In genomic region chr16:1474047-1474446, GRCh38 we compare ENCODE assay signal across 9 cellular contexts. TPM values are rescaled to one million over a fixed set of nuclear protein-coding genes. Genes with fewer than 3 reads are reported as not detected.
DNase-seq lines count a peak whose midpoint lies in the region; ATAC-seq, FAIRE-seq and TF ChIP-seq lines count a peak whose summit lies in the region.
"Had no signal": no experiment of that assay in that cellular context is flagged by ENCODE, and none has a peak within 500 bp of the region (broad histone marks: within the 10 kb centered on the region; RNA-seq: fewer than 3 reads in every experiment).

No MANE protein-coding gene starts in this region.

- intact Hi-C loops in thyroid gland (cut with DNase I) = loop anchor here (10.0 kb wide), 1 partner anchor 129 kb away; no protein-coding TSS in a partner anchor

- TF ChIP-seq POLR2A in thyroid gland (IDR thresholded peaks at IDR 0.05) = no peak

- 32 to 38% methylated on average over 15 of the region's 15 CpGs for WGBS in thyroid gland, 2 donors

- H3K27me3 Mint-ChIP-seq in activated T-cell treated with anti-CD3 and anti-CD28 coated beads, Interleukin-2, amount 50 U/mL, for 24 hours = no peaks in the 10 kb centered on the region
- H3K27me3 Mint-ChIP-seq in activated naive CD8-positive, alpha-beta T cell treated with anti-CD3 and anti-CD28 coated beads, Interleukin-2, amount 50 U/mL, for 24 hours = peaks cover under 1% of the 10 kb centered on the region

- H3K9me3 ChIP-seq in thyroid gland = no peaks in the 10 kb centered on the region

- DNase-seq in activated T-cell treated with anti-CD3 and anti-CD28 coated beads, Interleukin-2, amount 50 U/mL, for 24 hours = no peak
- no peak for DNase-seq in activated T-cell treated with anti-CD3 and anti-CD28 coated beads, Interleukin-2, amount 50 U/mL, for 48 hours
- no peak for DNase-seq in activated naive CD8-positive, alpha-beta T cell treated with anti-CD3 and anti-CD28 coated beads, Interleukin-2, amount 50 U/mL, for 24 hours
- DNase-seq in thyroid gland (no peak), D721Med (ENCODE audit: insufficient read length, low spot score) (no peak)
- no peak for DNase-seq in activated CD4-positive, CD25-positive, alpha-beta regulatory T cell treated with anti-CD3 and anti-CD28 coated beads, Interleukin-2, amount 50 U/mL, for 72 hours
- DNase-seq: activated CD4-positive, alpha-beta T cell treated with anti-CD3 and anti-CD28 coated beads, Interleukin-2, amount 50 U/mL, for 48 hours had no signal

- peak overlapping the region; percentile 81 for H3K4me3 Mint-ChIP-seq in activated T-cell treated with anti-CD3 and anti-CD28 coated beads, Interleukin-2, amount 50 U/mL, for 24 hours
- peak overlapping the region; percentile 82 for H3K4me3 Mint-ChIP-seq in activated naive CD8-positive, alpha-beta T cell treated with anti-CD3 and anti-CD28 coated beads, Interleukin-2, amount 50 U/mL, for 24 hours

- H3K36me3 Mint-ChIP-seq in activated T-cell treated with anti-CD3 and anti-CD28 coated beads, Interleukin-2, amount 50 U/mL, for 24 hours (ENCODE audit: low read depth) = peaks cover 2% of the 10 kb centered on the region
- peaks cover 2% of the 10 kb centered on the region for H3K36me3 Mint-ChIP-seq in activated naive CD8-positive, alpha-beta T cell treated with anti-CD3 and anti-CD28 coated beads, Interleukin-2, amount 50 U/mL, for 24 hours (ENCODE audit: low read depth)

- peak overlapping the region; percentile 78 for H3K27ac Mint-ChIP-seq in activated T-cell treated with anti-CD3 and anti-CD28 coated beads, Interleukin-2, amount 50 U/mL, for 24 hours
- peak overlapping the region; percentile 73 for H3K27ac Mint-ChIP-seq in activated naive CD8-positive, alpha-beta T cell treated with anti-CD3 and anti-CD28 coated beads, Interleukin-2, amount 50 U/mL, for 24 hours

- peak overlapping the region; percentile 70 for H3K27ac ChIP-seq in layer of hippocampus (ENCODE audit: low read depth, low read length)
- peak overlapping the region in 2 of 3 donors; percentile 88 to 91 for H3K27ac ChIP-seq in thyroid gland

- ATAC-seq in activated naive CD8-positive, alpha-beta T cell treated with anti-CD3 and anti-CD28 coated beads, Interleukin-2, amount 50 U/mL, for 24 hours = no peak
- ATAC-seq in GM19324 (IDR thresholded peaks at IDR 0.05; ENCODE audit: low FRiP score, unreplicated experiment) = no peak

- H3K4me1 ChIP-seq in thyroid gland = peaks cover 15 to 27% of the 10 kb centered on the region in 2 donors

- no peaks in the 10 kb centered on the region for H3K36me3 ChIP-seq in thyroid gland

- no peak for FAIRE-seq in D721Med (lab: Jason Lieb, UNC)

- no peaks in the 10 kb centered on the region for H3K9me3 Mint-ChIP-seq in activated T-cell treated with anti-CD3 and anti-CD28 coated beads, Interleukin-2, amount 50 U/mL, for 24 hours
- no peaks in the 10 kb centered on the region for H3K9me3 Mint-ChIP-seq in activated naive CD8-positive, alpha-beta T cell treated with anti-CD3 and anti-CD28 coated beads, Interleukin-2, amount 50 U/mL, for 24 hours

- H3K4me3 ChIP-seq in thyroid gland (replicated peaks in 1 of 3) = peak overlapping the region; percentile 60 to 98 (median 72)

- TF ChIP-seq CTCF in thyroid gland (IDR thresholded peaks at IDR 0.05) (no peak), D721Med (IDR thresholded peaks at IDR 0.05; ENCODE audit: insufficient read depth, missing control alignments) (no peak)

- H3K27me3 ChIP-seq in layer of hippocampus (ENCODE audit: control insufficient read depth, insufficient read depth, low read length) (no peaks in the 10 kb centered on the region), thyroid gland (no peaks in the 10 kb centered on the region)

- peaks cover 42% of the 10 kb centered on the region for H3K4me1 Mint-ChIP-seq in activated T-cell treated with anti-CD3 and anti-CD28 coated beads, Interleukin-2, amount 50 U/mL, for 24 hours (ENCODE audit: low read depth)
- peaks cover 36% of the 10 kb centered on the region for H3K4me1 Mint-ChIP-seq in activated naive CD8-positive, alpha-beta T cell treated with anti-CD3 and anti-CD28 coated beads, Interleukin-2, amount 50 U/mL, for 24 hours

RNA-seq across cellular contexts. Expression of gene CLCN7, which starts 0.8 kb away (rescaled TPM):
- 100 to 1,000 TPM in 2 of 4 donors, 10 to 100 TPM in 2; 50.3 to 144 (median 89.9) TPM for total RNA-seq in thyroid gland

RNA-seq across cellular contexts. Expression of gene PTX4, which starts 14.7 kb away (rescaled TPM):
- total RNA-seq in thyroid gland = not detected

RNA-seq across cellular contexts. Expression of gene TELO2, which starts 19.1 kb away (rescaled TPM):
- 10 to 100 TPM; 12.5 to 19.4 (median 12.8) TPM for total RNA-seq in thyroid gland

RNA-seq across cellular contexts. Expression of gene CCDC154, which starts 29.7 kb away (rescaled TPM):
- 1 to 10 TPM in 2 of 4 donors, under 1 TPM in 2; 0.27 to 1.6 (median 0.99) TPM for total RNA-seq in thyroid gland

RNA-seq across cellular contexts. Expression of gene PERCC1, which starts 43.2 kb away (rescaled TPM):
- total RNA-seq in thyroid gland = 1 to 10 TPM in 2 of 4 donors, under 1 TPM in 1, not detected in 1; 0.67 to 1.7 (median 1.6) TPM
